In the genomic region with DNA sequence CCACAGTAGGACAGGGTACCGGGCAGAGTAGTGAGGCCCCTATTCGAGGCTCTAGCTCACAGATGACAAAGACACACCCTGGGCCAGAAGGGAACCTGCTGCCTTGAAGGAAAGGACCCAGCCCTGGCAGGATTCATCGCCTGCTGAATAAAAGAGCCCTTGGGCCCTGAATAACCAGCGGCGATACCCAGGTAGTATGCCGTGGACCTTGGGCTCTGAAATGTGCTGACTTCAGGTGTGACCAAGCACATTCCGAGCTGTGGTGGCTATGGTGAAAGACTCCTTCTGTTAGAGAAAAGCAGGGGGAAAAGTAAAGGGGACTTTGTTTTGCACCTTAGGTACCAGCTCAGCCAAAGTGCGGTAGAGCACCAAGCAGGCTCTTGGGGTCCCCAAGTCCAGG, we compare ENCODE assay signal across 31 cellular contexts.
"Had no signal": no experiment of that assay in that cellular context is flagged by ENCODE, and none has a peak within 500 bp of the region (broad histone marks: within the 10 kb centered on the region; RNA-seq: fewer than 3 reads in every experiment).

No MANE protein-coding gene starts in this region.

- H3K27me3 ChIP-seq: adrenal gland, body of pancreas, esophagus muscularis mucosa, foreskin keratinocyte, gastroesophageal sphincter had no signal

- H3K9me3 ChIP-seq: adrenal gland, body of pancreas, esophagus muscularis mucosa, gastroesophageal sphincter had no signal

- H3K4me1 ChIP-seq: adrenal gland, body of pancreas, esophagus muscularis mucosa, gastroesophageal sphincter had no signal

- ATAC-seq: activated CD4-positive, alpha-beta T cell treated with anti-CD3 and anti-CD28 coated beads for 36 hours; activated CD8-positive, alpha-beta memory T cell treated with anti-CD3 and anti-CD28 coated beads, Interleukin-2, amount 10 ng/mL, durations not matched to agents 7 days and 5 days; activated CD8-positive, alpha-beta T cell treated with anti-CD3 and anti-CD28 coated beads, Interleukin-2, amount 10 ng/mL, durations not matched to agents 7 days and 5 days; activated naive CD8-positive, alpha-beta T cell treated with anti-CD3 and anti-CD28 coated beads, Interleukin-2, amount 50 U/mL, for 24 hours; body of pancreas; effector memory CD8-positive, alpha-beta T cell; gastroesophageal sphincter had no signal

- H3K9me3 Mint-ChIP-seq: activated CD4-positive, alpha-beta memory T cell treated with anti-CD3 and anti-CD28 coated beads for 36 hours; activated CD4-positive, alpha-beta T cell treated with anti-CD3 and anti-CD28 coated beads, Interleukin-2, amount 10 ng/mL, durations not matched to agents 24 days and 14 days; activated naive CD4-positive, alpha-beta T cell treated with anti-CD3 and anti-CD28 coated beads for 36 hours; activated naive CD4-positive, alpha-beta T cell treated with anti-CD3 and anti-CD28 coated beads, Interleukin-2, amount 50 U/mL, for 24 hours; activated naive CD8-positive, alpha-beta T cell treated with anti-CD3 and anti-CD28 coated beads for 36 hours; activated naive CD8-positive, alpha-beta T cell treated with anti-CD3 and anti-CD28 coated beads, Interleukin-2, amount 50 U/mL, for 24 hours; activated T-helper 1 cell treated with anti-CD3 and anti-CD28 coated beads, Interleukin-12 subunit alpha, Interleukin-12 subunit beta, Interleukin-2, Interleukin-4 antibody, amounts not matched to agents 30 ng/mL and 10 ng/mL and 1 ng/mL, durations not matched to agents 14 hours and 24 hours and 36 hours; activated T-helper 2 cell treated with anti-CD3 and anti-CD28 coated beads, Interferon-gamma antibody, Interleukin-2, Interleukin-4, amounts not matched to agents 10 μg/mL and 5 μg/mL and 100 μg/mL, durations not matched to agents 14 hours and 24 hours and 36 hours had no signal

- H3K4me3 Mint-ChIP-seq: activated CD4-positive, alpha-beta memory T cell treated with anti-CD3 and anti-CD28 coated beads for 36 hours; activated CD4-positive, alpha-beta T cell treated with anti-CD3 and anti-CD28 coated beads for 36 hours; activated CD4-positive, alpha-beta T cell treated with anti-CD3 and anti-CD28 coated beads, Interleukin-2, amount 10 ng/mL, durations not matched to agents 24 days and 14 days; activated CD8-positive, alpha-beta memory T cell treated with anti-CD3 and anti-CD28 coated beads, Interleukin-2, amount 10 ng/mL, durations not matched to agents 7 days and 5 days; activated CD8-positive, alpha-beta T cell treated with anti-CD3 and anti-CD28 coated beads, Interleukin-2, amount 10 ng/mL, durations not matched to agents 7 days and 5 days; activated naive CD4-positive, alpha-beta T cell treated with anti-CD3 and anti-CD28 coated beads for 36 hours; activated naive CD4-positive, alpha-beta T cell treated with anti-CD3 and anti-CD28 coated beads, Interleukin-2, amount 50 U/mL, for 24 hours; activated naive CD8-positive, alpha-beta T cell treated with anti-CD3 and anti-CD28 coated beads for 36 hours; activated naive CD8-positive, alpha-beta T cell treated with anti-CD3 and anti-CD28 coated beads, Interleukin-2, amount 50 U/mL, for 24 hours; activated T-helper 1 cell treated with anti-CD3 and anti-CD28 coated beads, Interleukin-12 subunit alpha, Interleukin-12 subunit beta, Interleukin-2, Interleukin-4 antibody, amounts not matched to agents 30 ng/mL and 10 ng/mL and 1 ng/mL, durations not matched to agents 14 hours and 24 hours and 36 hours; effector memory CD8-positive, alpha-beta T cell had no signal

- H3K27me3 Mint-ChIP-seq: activated CD4-positive, alpha-beta memory T cell treated with anti-CD3 and anti-CD28 coated beads for 36 hours; activated CD4-positive, alpha-beta T cell treated with anti-CD3 and anti-CD28 coated beads for 36 hours; activated CD4-positive, alpha-beta T cell treated with anti-CD3 and anti-CD28 coated beads, Interleukin-2, amount 10 ng/mL, durations not matched to agents 24 days and 14 days; activated CD8-positive, alpha-beta memory T cell treated with anti-CD3 and anti-CD28 coated beads, Interleukin-2, amount 10 ng/mL, durations not matched to agents 7 days and 5 days; activated naive CD4-positive, alpha-beta T cell treated with anti-CD3 and anti-CD28 coated beads, Interleukin-2, amount 50 U/mL, for 24 hours; activated naive CD8-positive, alpha-beta T cell treated with anti-CD3 and anti-CD28 coated beads for 36 hours; activated naive CD8-positive, alpha-beta T cell treated with anti-CD3 and anti-CD28 coated beads, Interleukin-2, amount 50 U/mL, for 24 hours; effector memory CD8-positive, alpha-beta T cell had no signal

- H3K4me3 ChIP-seq: adrenal gland, body of pancreas, esophagus muscularis mucosa, gastroesophageal sphincter had no signal

- H3K36me3 ChIP-seq: adrenal gland had no signal

- DNase-seq: activated CD4-positive, alpha-beta memory T cell treated with anti-CD3 and anti-CD28 coated beads for 36 hours; activated CD4-positive, alpha-beta T cell treated with anti-CD3 and anti-CD28 coated beads for 36 hours; activated CD4-positive, alpha-beta T cell treated with anti-CD3 and anti-CD28 coated beads, Interleukin-2, amount 10 ng/mL, durations not matched to agents 24 days and 14 days; activated CD4-positive, CD25-positive, alpha-beta regulatory T cell; activated CD4-positive, CD25-positive, alpha-beta regulatory T cell treated with anti-CD3 and anti-CD28 coated beads, Interleukin-2, amount 50 U/mL, for 72 hours; activated CD8-positive, alpha-beta memory T cell treated with anti-CD3 and anti-CD28 coated beads, Interleukin-2, amount 10 ng/mL, durations not matched to agents 7 days and 5 days; activated CD8-positive, alpha-beta memory T cell treated with anti-CD3 and anti-CD28 coated beads, Interleukin-2, amount 50 U/mL, for 4 hours; activated CD8-positive, alpha-beta T cell treated with anti-CD3 and anti-CD28 coated beads, Interleukin-2, amount 10 ng/mL, durations not matched to agents 7 days and 5 days; activated effector memory CD4-positive, alpha-beta T cell treated with anti-CD3 and anti-CD28 coated beads, Interleukin-2, amount 50 U/mL, for 16 hours; activated naive CD4-positive, alpha-beta T cell treated with anti-CD3 and anti-CD28 coated beads for 36 hours; activated naive CD8-positive, alpha-beta T cell treated with anti-CD3 and anti-CD28 coated beads for 36 hours; activated naive CD8-positive, alpha-beta T cell treated with anti-CD3 and anti-CD28 coated beads, Interleukin-2, amount 50 U/mL, for 24 hours; activated T-cell treated with anti-CD3 and anti-CD28 coated beads, Interleukin-2, amount 50 U/mL, for 1 hour; activated T-cell treated with anti-CD3 and anti-CD28 coated beads, Interleukin-2, amount 50 U/mL, for 48 hours; adrenal gland; amygdala; aorta; body of pancreas; caudate nucleus; cortex of kidney; dermis blood vessel endothelial cell; effector CD4-positive, alpha-beta T cell; effector memory CD8-positive, alpha-beta T cell; foreskin keratinocyte; head of caudate nucleus; T-helper 2 cell had no signal

- H3K27ac Mint-ChIP-seq: activated CD4-positive, alpha-beta memory T cell treated with anti-CD3 and anti-CD28 coated beads for 36 hours; activated CD4-positive, alpha-beta T cell treated with anti-CD3 and anti-CD28 coated beads for 36 hours; activated CD4-positive, alpha-beta T cell treated with anti-CD3 and anti-CD28 coated beads, Interleukin-2, amount 10 ng/mL, durations not matched to agents 24 days and 14 days; activated CD8-positive, alpha-beta memory T cell treated with anti-CD3 and anti-CD28 coated beads, Interleukin-2, amount 10 ng/mL, durations not matched to agents 7 days and 5 days; activated CD8-positive, alpha-beta T cell treated with anti-CD3 and anti-CD28 coated beads, Interleukin-2, amount 10 ng/mL, durations not matched to agents 7 days and 5 days; activated naive CD4-positive, alpha-beta T cell treated with anti-CD3 and anti-CD28 coated beads for 36 hours; activated naive CD4-positive, alpha-beta T cell treated with anti-CD3 and anti-CD28 coated beads, Interleukin-2, amount 50 U/mL, for 24 hours; activated naive CD8-positive, alpha-beta T cell treated with anti-CD3 and anti-CD28 coated beads for 36 hours; activated naive CD8-positive, alpha-beta T cell treated with anti-CD3 and anti-CD28 coated beads, Interleukin-2, amount 50 U/mL, for 24 hours; activated T-helper 1 cell treated with anti-CD3 and anti-CD28 coated beads, Interleukin-12 subunit alpha, Interleukin-12 subunit beta, Interleukin-2, Interleukin-4 antibody, amounts not matched to agents 30 ng/mL and 10 ng/mL and 1 ng/mL, durations not matched to agents 14 hours and 24 hours and 36 hours; activated T-helper 2 cell treated with anti-CD3 and anti-CD28 coated beads, Interferon-gamma antibody, Interleukin-2, Interleukin-4, amounts not matched to agents 10 μg/mL and 5 μg/mL and 100 μg/mL, durations not matched to agents 14 hours and 24 hours and 36 hours; effector memory CD8-positive, alpha-beta T cell had no signal

- H3K27ac ChIP-seq: adrenal gland, body of pancreas, esophagus muscularis mucosa, foreskin keratinocyte, gastroesophageal sphincter had no signal
